Comparison of ENCODE assay signal across 9 cellular contexts in the genomic region with DNA sequence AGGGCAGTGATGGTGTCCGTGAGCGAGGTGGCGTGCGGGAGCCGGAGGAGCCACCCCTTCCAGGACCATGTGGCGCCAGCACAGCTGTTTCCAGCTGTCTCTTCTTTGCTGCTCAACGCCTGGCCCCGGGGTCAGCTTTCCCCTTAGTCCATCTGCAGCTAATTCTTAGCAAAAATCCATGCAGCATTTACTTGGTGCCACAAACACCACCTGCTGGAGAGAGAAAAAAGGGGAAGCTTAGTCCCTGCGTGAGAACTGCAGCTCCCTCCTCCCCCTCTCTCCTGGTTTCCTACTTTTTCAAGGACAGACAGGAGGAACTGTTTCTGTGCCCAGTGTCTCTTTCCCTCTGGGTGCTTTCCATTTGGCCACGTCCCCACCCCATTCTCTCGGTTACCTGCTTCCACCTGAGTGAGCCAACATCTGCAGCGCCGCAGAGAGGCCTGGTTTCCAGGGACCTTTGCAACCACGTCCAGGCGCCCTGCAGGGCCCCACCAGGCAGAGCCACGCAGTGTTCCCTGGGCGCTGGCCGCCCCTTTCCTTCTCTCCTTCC. TPM values are rescaled to one million over a fixed set of nuclear protein-coding genes. Genes with fewer than 3 reads are reported as not detected.
DNase-seq lines count a peak whose midpoint lies in the region; FAIRE-seq and TF ChIP-seq lines count a peak whose summit lies in the region.
"Had no signal": no experiment of that assay in that cellular context is flagged by ENCODE, and none has a peak within 500 bp of the region (broad histone marks: within the 10 kb centered on the region; RNA-seq: fewer than 3 reads in every experiment).

No MANE protein-coding gene starts in this region.

- H3K27ac ChIP-seq in keratinocyte (ENCODE audit: control insufficient read depth, insufficient read depth, low read length): no peak overlapping the region
- H3K27ac ChIP-seq in suprapubic skin: no peak overlapping the region

- TF ChIP-seq CTCF in AG10803 (conservative IDR thresholded peaks at IDR 0.05; ENCODE audit: low read length): peak; percentile 44
- peak in 2 of 3 experiments; percentile 35 to 44 for TF ChIP-seq CTCF in keratinocyte (optimal IDR thresholded peaks at IDR 0.05 in 1 of 3, IDR thresholded peaks at IDR 0.05 in 1 of 3, conservative IDR thresholded peaks at IDR 0.05 in 1 of 3; ENCODE audit: extremely low read depth in 1 of 3, insufficient read depth in 2 of 3, low read length in 3 of 3)
- TF ChIP-seq CTCF in suprapubic skin (IDR thresholded peaks at IDR 0.05): no peak

- no peaks in the 10 kb centered on the region for H3K9me3 ChIP-seq in keratinocyte (ENCODE audit: control insufficient read depth, low read depth, low read length)
- no peaks in the 10 kb centered on the region for H3K9me3 ChIP-seq in suprapubic skin

- TF ChIP-seq EP300 in suprapubic skin (IDR thresholded peaks at IDR 0.05): no peak

- 38% methylated on average over 12 of the region's 18 CpGs for WGBS in suprapubic skin

- no peak overlapping the region for H3K4me3 ChIP-seq in AG10803 (ENCODE audit: low read length)
- no peak overlapping the region for H3K4me3 ChIP-seq in keratinocyte (ENCODE audit: control insufficient read depth in 2 of 3, extremely low read depth in 1 of 3, insufficient read depth in 2 of 3, low read depth in 1 of 3, low read length in 3 of 3)
- H3K4me3 ChIP-seq in suprapubic skin: no peak overlapping the region

- H3K4me1 ChIP-seq in keratinocyte (ENCODE audit: control insufficient read depth, extremely low read depth, insufficient read depth, low read length): no peaks in the 10 kb centered on the region
- no peaks in the 10 kb centered on the region for H3K4me1 ChIP-seq in suprapubic skin

- no peak overlapping the region for H2AFZ ChIP-seq in keratinocyte (ENCODE audit: control insufficient read depth, low read length)

- H3K79me2 ChIP-seq in keratinocyte (ENCODE audit: control insufficient read depth, insufficient read depth, low read length): no peaks in the 10 kb centered on the region

- no peaks in the 10 kb centered on the region for H3K36me3 ChIP-seq in keratinocyte (ENCODE audit: control insufficient read depth in 2 of 2, extremely low read depth in 1 of 2, insufficient read depth in 2 of 2, low read length in 2 of 2)
- no peaks in the 10 kb centered on the region for H3K36me3 ChIP-seq in suprapubic skin

- FAIRE-seq in keratinocyte (lab: Jason Lieb, UNC): no peak
- no peak for FAIRE-seq in GM12891 (lab: Jason Lieb, UNC)

- no peaks in the 10 kb centered on the region for H4K20me1 ChIP-seq in keratinocyte (ENCODE audit: control insufficient read depth, extremely low read depth, insufficient read depth, low read length)

- dilution Hi-C loops in keratinocyte (cut with MboI; ENCODE audit: extremely low pct_ligation_motif_present, low sequenced_read_pairs): no loop called here

- DNase-seq in AG10803 (ENCODE audit: low read depth) (peak; percentile 5), KBM-7 (peak; percentile 75), SW480 (ENCODE audit: low spot score) (peak; percentile 66), keratinocyte (ENCODE audit: low read depth, low spot score) (no peak), suprapubic skin (ENCODE audit: low spot score in 2 of 2) (no peak), C1 segment of cervical spinal cord (lab: John Stamatoyannopoulos, UW) (no peak), NCI-H128 (lab: John Stamatoyannopoulos, UW; ENCODE audit: unreplicated experiment) (no peak), GM12891 (ENCODE audit: insufficient read length, low spot score) (no peak)

- in situ Hi-C loops in KBM-7 (cut with MboI; ENCODE audit: low pct_unique_long_range_greater_than_20kb, low sequenced_read_pairs): no loop called here

- H3K9ac ChIP-seq in keratinocyte (ENCODE audit: control insufficient read depth, extremely low read depth, insufficient read depth, low read length): no peak overlapping the region

- no peaks in the 10 kb centered on the region for H3K9me1 ChIP-seq in keratinocyte (ENCODE audit: control insufficient read depth, extremely low read depth, insufficient read depth, low read length)

- H3K4me2 ChIP-seq in keratinocyte (ENCODE audit: control insufficient read depth, extremely low read depth, insufficient read depth, low read depth, low read length): no peak overlapping the region

- TF ChIP-seq POLR2A in suprapubic skin (IDR thresholded peaks at IDR 0.05) (no peak), GM12891 (IDR thresholded peaks at IDR 0.05; ENCODE audit: low read depth, low read length) (no peak)

- H3K27me3 ChIP-seq in keratinocyte (ENCODE audit: control insufficient read depth, extremely low read depth, insufficient read depth, low read length) (peaks cover 36% of the 10 kb centered on the region), suprapubic skin (peaks cover 87% of the 10 kb centered on the region)

TF ChIP-seq in GM12891, 5 proteins besides CTCF, POLR2A, EP300 and RAD21:
- no peak for TF ChIP-seq PAX5 (IDR thresholded peaks at IDR 0.05; ENCODE audit: insufficient read depth, low read length, severe bottlenecking)
- TF ChIP-seq TAF1 (IDR thresholded peaks at IDR 0.05; ENCODE audit: low read depth, low read length): no peak
- TF ChIP-seq POU2F2 (IDR thresholded peaks at IDR 0.05; ENCODE audit: low read depth, low read length): no peak
- TF ChIP-seq POLR2AphosphoS5 (IDR thresholded peaks at IDR 0.05; ENCODE audit: low read depth, low read length): no peak
- TF ChIP-seq SPI1 (IDR thresholded peaks at IDR 0.05; ENCODE audit: low read depth, low read length): no peak

RNA-seq across cellular contexts. Expression of gene SLC6A19, which starts 3.4 kb away (rescaled TPM):
- polyA plus RNA-seq in keratinocyte: not detected in 3 replicates
- polyA plus RNA-seq in keratinocyte (2011; ENCODE audit: low read depth): not detected
- not detected in 2 replicates for polyA plus RNA-seq in keratinocyte (2011; cell fraction: cytosol; rRNA removed)
- polyA plus RNA-seq in keratinocyte (2011; cell fraction: nucleus; rRNA removed): not detected in 2 replicates
- not detected in 2 replicates for polyA plus RNA-seq in keratinocyte (2012; ENCODE audit: low replicate concordance)
- polyA minus RNA-seq in keratinocyte: not detected in 3 replicates
- polyA minus RNA-seq in keratinocyte (2011; cell fraction: cytosol; rRNA and poly(A)+ RNA removed): not detected
- not detected in 2 replicates for polyA minus RNA-seq in keratinocyte (2011; cell fraction: nucleus; rRNA and poly(A)+ RNA removed)
- total RNA-seq in suprapubic skin: under 1 TPM in 1 of 4 donors, not detected in 3; 0.23 TPM
- polyA plus RNA-seq in GM12891 (2012; ENCODE audit: low read depth, missing spikeins): not detected
- total RNA-seq: subcutaneous adipose tissue had no signal

RNA-seq across cellular contexts. Expression of gene SLC6A18, which starts 20.4 kb away (rescaled TPM):
- not detected in 3 replicates for polyA plus RNA-seq in keratinocyte
- not detected for polyA plus RNA-seq in keratinocyte (2011; ENCODE audit: low read depth)
- not detected in 2 replicates for polyA plus RNA-seq in keratinocyte (2011; cell fraction: cytosol; rRNA removed)
- polyA plus RNA-seq in keratinocyte (2011; cell fraction: nucleus; rRNA removed): not detected in 2 replicates
- not detected in 2 replicates for polyA plus RNA-seq in keratinocyte (2012; ENCODE audit: low replicate concordance)
- not detected in 3 replicates for polyA minus RNA-seq in keratinocyte
- not detected for polyA minus RNA-seq in keratinocyte (2011; cell fraction: cytosol; rRNA and poly(A)+ RNA removed)
- polyA minus RNA-seq in keratinocyte (2011; cell fraction: nucleus; rRNA and poly(A)+ RNA removed): not detected in 2 replicates
- total RNA-seq in suprapubic skin: not detected
- not detected for polyA plus RNA-seq in GM12891 (2012; ENCODE audit: low read depth, missing spikeins)
- total RNA-seq: subcutaneous adipose tissue had no signal

Comparison
In these comparisons a context has a peak if more than half of its experiments do, and no peak if none do; other contexts are left out.
1. DNase-seq: peak in AG10803 (single experiment), KBM-7 (single experiment) and SW480 (single experiment); none in keratinocyte (single experiment), suprapubic skin (0 of 2), C1 segment of cervical spinal cord (0 of 14), NCI-H128 (single experiment) and GM12891 (single experiment).
2. CTCF ChIP-seq: peak in AG10803 (single experiment) and keratinocyte (2 of 3); none in suprapubic skin (0 of 2).